ENCODE assay signal across 10 cellular contexts in the genomic region with DNA sequence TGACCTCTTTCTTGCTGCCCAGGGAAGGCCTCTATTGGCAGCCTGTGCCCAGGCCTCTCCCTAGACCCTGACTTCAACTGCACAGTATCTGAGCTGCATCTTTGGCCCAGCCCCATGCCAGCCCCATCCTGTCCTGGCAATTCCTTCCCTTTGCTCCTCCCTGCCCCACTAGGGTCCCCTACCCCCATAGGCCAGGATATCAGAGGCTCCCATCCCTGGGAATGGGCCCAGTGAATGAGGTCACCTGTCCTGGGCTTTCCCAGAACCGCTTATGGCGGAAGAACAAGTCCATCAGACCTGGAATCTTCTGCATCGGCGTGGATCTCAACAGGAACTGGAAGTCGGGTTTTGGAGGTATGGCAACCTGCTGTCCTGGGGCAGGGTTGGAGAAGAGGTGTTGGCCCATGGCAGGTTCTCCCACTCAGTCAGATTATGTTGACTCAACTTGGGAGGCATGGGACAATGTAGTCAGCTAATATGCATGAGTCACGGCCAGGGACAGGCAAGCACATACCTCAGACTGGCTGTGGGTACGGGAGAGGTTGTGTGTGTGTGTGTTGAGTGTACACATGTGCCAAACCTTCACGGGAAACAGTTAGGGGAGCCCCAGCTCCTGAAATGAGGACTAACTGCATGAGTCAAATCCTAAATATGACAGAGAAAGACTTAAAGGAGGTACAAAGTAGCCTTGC. TPM values are rescaled to one million over a fixed set of nuclear protein-coding genes. Genes with fewer than 3 reads are reported as not detected.
DNase-seq lines count a peak whose midpoint lies in the region; ATAC-seq and TF ChIP-seq lines count a peak whose summit lies in the region.
"Had no signal": no experiment of that assay in that cellular context is flagged by ENCODE, and none has a peak within 500 bp of the region (broad histone marks: within the 10 kb centered on the region; RNA-seq: fewer than 3 reads in every experiment).

No MANE protein-coding gene starts in this region.

- CTCF ChIA-PET in HCT116 (lab: Charles Lee), result no interaction called here

- H3K9ac ChIP-seq in HCT116 (ENCODE audit: low read length) (peak overlapping the region; percentile 41), neural progenitor cell (no peak overlapping the region)

- H3K27me3 ChIP-seq in HCT116 (ENCODE audit: insufficient read depth, low read length) (no peaks in the 10 kb centered on the region), neural progenitor cell (no peaks in the 10 kb centered on the region)

- intact Hi-C loops in HCT116 (cut with micrococcal nuclease), result no loop called here

- H3K27ac ChIP-seq in HCT116 (ENCODE audit: low read depth, low read length) (peak overlapping the region; percentile 36; the same call in 1 of the 2 replicates), neural progenitor cell (no peak overlapping the region)

- peak overlapping the region; percentile 70 for H3K27ac Mint-ChIP-seq in neural progenitor cell

- peaks cover 11% of the 10 kb centered on the region for H3K27me3 Mint-ChIP-seq in neural progenitor cell (ENCODE audit: insufficient read depth, low read depth)

- H3K4me3 ChIP-seq in HCT116 (replicated peaks in 1 of 2; ENCODE audit: low read depth in 1 of 2, low read length in 2 of 2), result 0 out of 4 replicates have a peak overlapping the region, but pooled peaks of 1 of the 2 experiments have one; percentile 7
- no peak overlapping the region for H3K4me3 ChIP-seq in neural progenitor cell

- H3K9me3 ChIP-seq in HCT116 (ENCODE audit: control insufficient read depth in 1 of 2, insufficient read depth in 1 of 2, low read depth in 1 of 2, low read length in 2 of 2) (peaks cover 0 to 21% of the 10 kb centered on the region in 2 experiments; a peak in 1 of 4 replicates), neural progenitor cell (ENCODE audit: low read depth) (no peaks in the 10 kb centered on the region)

- peaks cover 43% of the 10 kb centered on the region for H3K4me1 Mint-ChIP-seq in neural progenitor cell

- DNase-seq in AG09319 (ENCODE audit: extremely low read depth, low read depth) (peak; percentile 56), HCT116 (ENCODE audit: low read depth, low spot score) (peak; percentile 85), amniotic stem cell (lab: John Stamatoyannopoulos, UW) (peak; percentile 90), neural progenitor cell (ENCODE audit: low spot score) (no peak), GM20000 (ENCODE audit: low spot score) (no peak), NCI-H526 treated with DMSO at 0.1 percent for 48 hours (lab: John Stamatoyannopoulos, UW) (no peak), superior temporal gyrus (ENCODE audit: extremely low spot score) (no peak)

- H2AFZ ChIP-seq in HCT116 (ENCODE audit: low read depth, low read length, poor library complexity, severe bottlenecking) (peak overlapping the region; percentile 14), neural progenitor cell (replicated peaks) (no peak overlapping the region)

- H3K36me3 ChIP-seq in HCT116 (ENCODE audit: control insufficient read depth in 1 of 2, insufficient read depth in 2 of 2, low read length in 2 of 2) (no peaks in the 10 kb centered on the region), neural progenitor cell (no peaks in the 10 kb centered on the region)

- H3K36me3 Mint-ChIP-seq in neural progenitor cell, result peaks cover 4% of the 10 kb centered on the region

- RAD21 ChIA-PET in HCT116 (lab: Charles Lee; ENCODE audit: low non-redundant PET in 1 of 2, low total read pairs in 2 of 2, uncharacterized antibody in 2 of 2, unreplicated experiment in 2 of 2), result no interaction called here

- H3K4me3 Mint-ChIP-seq in neural progenitor cell, result no peak overlapping the region

- H3K4me1 ChIP-seq in HCT116 (ENCODE audit: control insufficient read depth in 1 of 2, insufficient read depth in 2 of 2, low read length in 2 of 2) (peaks cover 26 to 50% of the 10 kb centered on the region in 2 experiments), neural progenitor cell (no peaks in the 10 kb centered on the region)

- no peaks in the 10 kb centered on the region for H3F3A ChIP-seq in neural progenitor cell (ENCODE audit: low read depth)

- TF ChIP-seq CTCF in AG09319 (IDR thresholded peaks at IDR 0.05; ENCODE audit: low read depth, low read length) (no peak), HCT116 (IDR thresholded peaks at IDR 0.05 in 2 of 3, conservative IDR thresholded peaks at IDR 0.05 in 1 of 3; ENCODE audit: borderline replicate concordance in 1 of 3, insufficient read depth in 1 of 3, low read depth in 2 of 3, low read length in 2 of 3) (no peak), neural progenitor cell (IDR thresholded peaks at IDR 0.05) (no peak), GM20000 (IDR thresholded peaks at IDR 0.05; ENCODE audit: extremely low read depth, missing control alignments) (no peak)

- ATAC-seq in HCT116 (peak; percentile 88), HG02970 (IDR thresholded peaks at IDR 0.05; ENCODE audit: low FRiP score, unreplicated experiment) (no peak)

- no peaks in the 10 kb centered on the region for H3K9me2 ChIP-seq in HCT116 (ENCODE audit: insufficient read depth)

- H3K79me2 ChIP-seq in HCT116 (ENCODE audit: insufficient read depth, low read length), result no peaks in the 10 kb centered on the region
- no peaks in the 10 kb centered on the region for H3K79me2 ChIP-seq in neural progenitor cell (ENCODE audit: low read depth)

- BruUV-seq in HCT116 (replicated peaks; lab: Mats Ljungman, UMichigan), result no TSS peak

- H3K9me3 Mint-ChIP-seq in neural progenitor cell, result peaks cover 25% of the 10 kb centered on the region

- no peak for TF ChIP-seq POLR2A in HCT116 (IDR thresholded peaks at IDR 0.05; ENCODE audit: borderline replicate concordance, extremely low read depth, insufficient read depth, insufficient read length)

- POLR2A ChIA-PET in HCT116 (lab: Charles Lee), result no interaction called here

- H3K4me2 ChIP-seq in HCT116 (ENCODE audit: low read length) (peak overlapping the region; percentile 60), neural progenitor cell (no peak overlapping the region)

- TF ChIP-seq RAD21 in HCT116 (IDR thresholded peaks at IDR 0.05; ENCODE audit: low read depth), result no peak; the same call in 1 of the 2 replicates

- no peaks in the 10 kb centered on the region for H4K20me1 ChIP-seq in HCT116 (ENCODE audit: insufficient read depth)
- no peaks in the 10 kb centered on the region for H4K20me1 ChIP-seq in neural progenitor cell (ENCODE audit: low read depth)

TF ChIP-seq in HCT116, 20 proteins besides CTCF, POLR2A, EP300 and RAD21:
- peak; percentile 91 for TF ChIP-seq CBX3 (IDR thresholded peaks at IDR 0.05; ENCODE audit: low read depth)
- TF ChIP-seq CEBPB (IDR thresholded peaks at IDR 0.05; ENCODE audit: low read depth), result peak; percentile 41; the same call in 1 of the 2 replicates
- peak; percentile 98 for TF ChIP-seq JUND (IDR thresholded peaks at IDR 0.05)
- TF ChIP-seq EZH2 (IDR thresholded peaks at IDR 0.05), result no peak
- TF ChIP-seq EZH2phosphoT487 (IDR thresholded peaks at IDR 0.05; ENCODE audit: borderline replicate concordance), result no peak
- TF ChIP-seq, protein P1, sequence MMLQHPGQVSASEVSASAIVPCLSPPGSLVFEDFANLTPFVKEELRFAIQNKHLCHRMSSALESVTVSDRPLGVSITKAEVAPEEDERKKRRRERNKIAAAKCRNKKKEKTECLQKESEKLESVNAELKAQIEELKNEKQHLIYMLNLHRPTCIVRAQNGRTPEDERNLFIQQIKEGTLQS (IDR thresholded peaks at IDR 0.05), result no peak
- no peak for TF ChIP-seq TCF7L2 (IDR thresholded peaks at IDR 0.05; ENCODE audit: borderline replicate concordance, extremely low read depth, insufficient read depth, insufficient read length)
- TF ChIP-seq, protein P2, sequence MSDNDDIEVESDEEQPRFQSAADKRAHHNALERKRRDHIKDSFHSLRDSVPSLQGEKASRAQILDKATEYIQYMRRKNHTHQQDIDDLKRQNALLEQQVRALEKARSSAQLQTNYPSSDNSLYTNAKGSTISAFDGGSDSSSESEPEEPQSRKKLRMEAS (IDR thresholded peaks at IDR 0.05), result peak; percentile 82
- peak; percentile 84 for TF ChIP-seq SP1 (IDR thresholded peaks at IDR 0.05; ENCODE audit: low read depth)
- TF ChIP-seq POLR2AphosphoS5 (IDR thresholded peaks at IDR 0.05; ENCODE audit: low read depth, low read length), result peak; percentile 65
- peak; percentile 99 for TF ChIP-seq FOSL1 (IDR thresholded peaks at IDR 0.05; ENCODE audit: low read depth)
- TF ChIP-seq SIN3A (IDR thresholded peaks at IDR 0.05; ENCODE audit: low read depth), result no peak
- TF ChIP-seq SRF (IDR thresholded peaks at IDR 0.05; ENCODE audit: low read depth), result peak; percentile 48; the same call in 1 of the 2 replicates
- TF ChIP-seq, protein P3, sequence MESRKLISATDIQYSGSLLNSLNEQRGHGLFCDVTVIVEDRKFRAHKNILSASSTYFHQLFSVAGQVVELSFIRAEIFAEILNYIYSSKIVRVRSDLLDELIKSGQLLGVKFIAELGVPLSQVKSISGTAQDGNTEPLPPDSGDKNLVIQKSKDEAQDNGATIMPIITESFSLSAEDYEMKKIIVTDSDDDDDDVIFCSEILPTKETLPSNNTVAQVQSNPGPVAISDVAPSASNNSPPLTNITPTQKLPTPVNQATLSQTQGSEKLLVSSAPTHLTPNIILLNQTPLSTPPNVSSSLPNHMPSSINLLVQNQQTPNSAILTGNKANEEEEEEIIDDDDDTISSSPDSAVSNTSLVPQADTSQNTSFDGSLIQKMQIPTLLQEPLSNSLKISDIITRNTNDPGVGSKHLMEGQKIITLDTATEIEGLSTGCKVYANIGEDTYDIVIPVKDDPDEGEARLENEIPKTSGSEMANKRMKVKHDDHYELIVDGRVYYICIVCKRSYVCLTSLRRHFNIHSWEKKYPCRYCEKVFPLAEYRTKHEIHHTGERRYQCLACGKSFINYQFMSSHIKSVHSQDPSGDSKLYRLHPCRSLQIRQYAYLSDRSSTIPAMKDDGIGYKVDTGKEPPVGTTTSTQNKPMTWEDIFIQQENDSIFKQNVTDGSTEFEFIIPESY (IDR thresholded peaks at IDR 0.05; ENCODE audit: extremely low read depth, insufficient replicate concordance, low read length), result no peak
- TF ChIP-seq EGR1 (IDR thresholded peaks at IDR 0.05; ENCODE audit: low read depth), result peak; percentile 52
- TF ChIP-seq ELF1 (IDR thresholded peaks at IDR 0.05; ENCODE audit: borderline replicate concordance, low read depth), result no peak

RNA-seq across cellular contexts. Expression of a gene that starts 17.0 kb away (rescaled TPM):
- total RNA-seq in HCT116 (2021; ENCODE audit: unreplicated experiment) (11.9 TPM), neural progenitor cell (ENCODE audit: low replicate concordance) (not detected in 2 replicates)
- polyA plus RNA-seq in HCT116 (2012), result not detected in 2 replicates
- total RNA-seq: T-helper 1 cell treated with Interleukin-12 subunit alpha and Interleukin-12 subunit beta and Interleukin-4 antibody, amounts not matched to agents 30 ng/mL and 1 ng/mL, for 36 hours had no signal

RNA-seq across cellular contexts. Expression of a gene that starts 18.7 kb away (rescaled TPM):
- total RNA-seq in HCT116 (2021; ENCODE audit: unreplicated experiment), result not detected
- 0.08 TPM in 1 of 2 replicates, not detected in the other for polyA plus RNA-seq in HCT116 (2012)
- 0.50 TPM in 1 of 2 replicates, not detected in the other for total RNA-seq in neural progenitor cell (ENCODE audit: low replicate concordance)
- total RNA-seq: liver had no signal

Comparison
In these comparisons a context has a peak if more than half of its experiments do, and no peak if none do; other contexts are left out.
1. DNase-seq: peak in AG09319 (single experiment), HCT116 (single experiment) and amniotic stem cell (single experiment); none in neural progenitor cell (single experiment), GM20000 (single experiment), NCI-H526 treated with DMSO at 0.1 percent for 48 hours (single experiment) and superior temporal gyrus (single experiment).
2. RNA of a gene that starts 17.0 kb away (total RNA-seq): 11.9 TPM in HCT116 (single experiment); not detected in neural progenitor cell; every median in the first group is over 10 times any median in the second.